In the genomic region with DNA sequence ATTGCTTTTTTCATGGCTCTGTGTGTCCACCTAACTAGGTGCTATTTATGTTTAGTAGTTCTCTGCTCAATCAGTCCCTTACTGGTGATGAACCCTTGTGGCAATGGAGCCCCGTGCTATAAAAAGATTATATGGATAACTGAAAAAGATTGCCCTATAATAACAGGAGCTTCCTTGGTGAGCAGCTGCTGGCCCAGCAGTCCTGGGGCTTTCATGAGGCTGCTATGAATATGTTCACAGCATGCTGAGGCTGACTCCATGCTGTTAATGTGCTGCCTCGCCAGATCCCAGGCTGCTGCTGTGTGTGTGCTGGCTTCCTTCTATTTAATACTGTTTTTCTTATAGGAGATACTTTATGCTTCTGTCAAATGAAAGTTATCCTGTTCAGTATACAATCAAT, we compare ENCODE assay signal across 21 cellular contexts.
DNase-seq lines count a peak whose midpoint lies in the region; ATAC-seq and TF ChIP-seq lines count a peak whose summit lies in the region.
"Had no signal": no experiment of that assay in that cellular context is flagged by ENCODE, and none has a peak within 500 bp of the region (broad histone marks: within the 10 kb centered on the region; RNA-seq: fewer than 3 reads in every experiment).

No MANE protein-coding gene starts in this region.

- H3K9ac ChIP-seq in endodermal cell (ENCODE audit: extremely low read depth, low read length, poor library complexity, severe bottlenecking): no peak overlapping the region

- DNase-seq in DMS 273 (lab: John Stamatoyannopoulos, UW; ENCODE audit: unreplicated experiment) (peak; percentile 81), NCI-H1930 (lab: John Stamatoyannopoulos, UW) (peak; percentile 41 to 64), NCI-H82 treated with DMSO at 0.1 percent for 48 hours (lab: John Stamatoyannopoulos, UW; ENCODE audit: unreplicated experiment) (peak; percentile 3), endodermal cell (peak; percentile 55), Right ventricle myocardium inferior (ENCODE audit: missing footprints) (no peak)
- DNase-seq in activated CD4-positive, alpha-beta T cell treated with anti-CD3 and anti-CD28 coated beads for 48 hours: no peak
- DNase-seq: activated CD4-positive, alpha-beta T cell treated with anti-CD3 and anti-CD28 coated beads for 1 hour; activated CD8-positive, alpha-beta memory T cell treated with anti-CD3 and anti-CD28 coated beads, Interleukin-2, amount 10 ng/mL, durations not matched to agents 7 days and 5 days; activated effector memory CD4-positive, alpha-beta T cell treated with Interleukin-2 at 50 U/mL for 16 hours; adrenal gland; DMS153; NCI-H226; occipital lobe; right lobe of liver; stimulated activated naive CD4-positive, alpha-beta T cell treated with Interleukin-2 at 50 U/mL for 16 hours; transverse colon had no signal

- H3K4me1 ChIP-seq in endodermal cell (ENCODE audit: control insufficient read depth, insufficient read depth, low read length): no peaks in the 10 kb centered on the region
- H3K4me1 ChIP-seq: right lobe of liver, transverse colon had no signal

- no peak overlapping the region for H3K4me3 ChIP-seq in endodermal cell (ENCODE audit: low read length)
- H3K4me3 ChIP-seq: A549, adrenal gland, right lobe of liver, transverse colon had no signal

- no peaks in the 10 kb centered on the region for H3K36me3 Mint-ChIP-seq in endodermal cell (ENCODE audit: low read depth)
- H3K36me3 Mint-ChIP-seq: activated CD8-positive, alpha-beta memory T cell treated with anti-CD3 and anti-CD28 coated beads, Interleukin-2, amount 10 ng/mL, durations not matched to agents 7 days and 5 days had no signal

- WGBS in endodermal cell (ENCODE audit: insufficient coverage in 1 of 2, insufficient read length in 1 of 2), 2 experiments: 83% methylated on average over 2 of the region's 2 CpGs; no CpG with 5 or more reads in 1 of the 2 experiments

- no peaks in the 10 kb centered on the region for H3K27me3 ChIP-seq in endodermal cell (ENCODE audit: control insufficient read depth, insufficient read depth, low read length, poor library complexity, severe bottlenecking)
- H3K27me3 ChIP-seq: adrenal gland, right lobe of liver, transverse colon had no signal

- TF ChIP-seq CTCF in endodermal cell (conservative IDR thresholded peaks at IDR 0.05): no peak

- no peaks in the 10 kb centered on the region for H3K9me3 Mint-ChIP-seq in endodermal cell

- no peaks in the 10 kb centered on the region for H3K9me3 ChIP-seq in endodermal cell (ENCODE audit: control insufficient read depth, low read length)
- H3K9me3 ChIP-seq: A549, adrenal gland, right lobe of liver, transverse colon had no signal

- H3K27ac ChIP-seq in endodermal cell (ENCODE audit: low read depth, low read length): no peak overlapping the region
- H3K27ac ChIP-seq: A549, adrenal gland, right lobe of liver, transverse colon had no signal

- no peak overlapping the region for H3K27ac Mint-ChIP-seq in endodermal cell
- H3K27ac Mint-ChIP-seq: activated CD8-positive, alpha-beta memory T cell treated with anti-CD3 and anti-CD28 coated beads, Interleukin-2, amount 10 ng/mL, durations not matched to agents 7 days and 5 days had no signal

- H3K27me3 Mint-ChIP-seq in endodermal cell (ENCODE audit: insufficient read depth): no peaks in the 10 kb centered on the region
- H3K27me3 Mint-ChIP-seq: activated CD8-positive, alpha-beta memory T cell treated with anti-CD3 and anti-CD28 coated beads, Interleukin-2, amount 10 ng/mL, durations not matched to agents 7 days and 5 days; central memory CD8-positive, alpha-beta T cell had no signal

- no peaks in the 10 kb centered on the region for H3K4me1 Mint-ChIP-seq in endodermal cell
- H3K4me1 Mint-ChIP-seq: activated CD8-positive, alpha-beta memory T cell treated with anti-CD3 and anti-CD28 coated beads, Interleukin-2, amount 10 ng/mL, durations not matched to agents 7 days and 5 days; central memory CD8-positive, alpha-beta T cell had no signal

- intact Hi-C loops in Right ventricle myocardium inferior (cut with DNase I): no loop called here

- H3K36me3 ChIP-seq in endodermal cell (ENCODE audit: control insufficient read depth, insufficient read depth, low read length): no peaks in the 10 kb centered on the region
- H3K36me3 ChIP-seq: adrenal gland, right lobe of liver, transverse colon had no signal

- ATAC-seq in GM18870 (IDR thresholded peaks at IDR 0.05; ENCODE audit: unreplicated experiment): no peak
- no peak for ATAC-seq in Right ventricle myocardium inferior
- ATAC-seq in GM19452 (IDR thresholded peaks at IDR 0.05; ENCODE audit: unreplicated experiment): no peak
- ATAC-seq: A549; activated CD8-positive, alpha-beta memory T cell treated with anti-CD3 and anti-CD28 coated beads, Interleukin-2, amount 10 ng/mL, durations not matched to agents 7 days and 5 days; right lobe of liver; SK-N-SH treated with all-trans-retinoic acid at 6 μM for 48 hours had no signal

- no peak overlapping the region for H3K4me3 Mint-ChIP-seq in endodermal cell
- H3K4me3 Mint-ChIP-seq: activated CD8-positive, alpha-beta memory T cell treated with anti-CD3 and anti-CD28 coated beads, Interleukin-2, amount 10 ng/mL, durations not matched to agents 7 days and 5 days; central memory CD8-positive, alpha-beta T cell had no signal

Comparison
In these comparisons a context has a peak if more than half of its experiments do, and no peak if none do; other contexts are left out.
1. DNase-seq: peak in DMS 273 (single experiment), NCI-H1930 (2 of 2), NCI-H82 treated with DMSO at 0.1 percent for 48 hours (single experiment) and endodermal cell (single experiment); none in Right ventricle myocardium inferior (single experiment) and activated CD4-positive, alpha-beta T cell treated with anti-CD3 and anti-CD28 coated beads for 48 hours (single experiment).